ENCODE assay signal across 8 cellular contexts in genomic region chr19:3186377-3186688, GRCh38. TPM values are rescaled to one million over a fixed set of nuclear protein-coding genes. Genes with fewer than 3 reads are reported as not detected.
A peak's percentile ranks its signal among the peaks of the same experiment; 100 is the strongest.
DNase-seq lines count a peak whose midpoint lies in the region; ATAC-seq and TF ChIP-seq lines count a peak whose summit lies in the region.

No MANE protein-coding gene starts in this region.

- H3K4me1 Mint-ChIP-seq in chondrocyte (ENCODE audit: low read depth) (peaks cover 21% of the 10 kb centered on the region), naive B cell (peaks cover 42 to 75% (median 67%) of the 10 kb centered on the region in 3 donors)

- no peaks in the 10 kb centered on the region for H3K27me3 Mint-ChIP-seq in chondrocyte (ENCODE audit: low read depth)
- H3K27me3 Mint-ChIP-seq in naive B cell: no peaks in the 10 kb centered on the region

- TF ChIP-seq CTCF in GM12865 (IDR thresholded peaks at IDR 0.05; ENCODE audit: insufficient read depth, low read depth, low read length, missing control alignments) (no peak), chondrocyte (IDR thresholded peaks at IDR 0.05) (no peak)

- H3K27ac Mint-ChIP-seq in chondrocyte (ENCODE audit: unreplicated experiment): peak overlapping the region; percentile 65
- H3K27ac Mint-ChIP-seq in naive B cell: peak overlapping the region in 4 of 6 donors; percentile 79 to 85 (median 83)

- peak overlapping the region; percentile 93 for H3K4me3 Mint-ChIP-seq in chondrocyte (ENCODE audit: unreplicated experiment)
- peak overlapping the region; percentile 85 to 98 (median 90) for H3K4me3 Mint-ChIP-seq in naive B cell

- ATAC-seq in naive B cell (ENCODE audit: low read depth in 2 of 2) (no peak), HG02759 (IDR thresholded peaks at IDR 0.05; ENCODE audit: unreplicated experiment) (no peak), HG02938 (IDR thresholded peaks at IDR 0.05; ENCODE audit: unreplicated experiment) (no peak)

- peak; percentile 36 for DNase-seq in GM12865 (ENCODE audit: low read depth)
- DNase-seq in Jurkat, Clone E6-1 (ENCODE audit: low read depth, low spot score): no peak
- DNase-seq in chondrocyte (ENCODE audit: low spot score): peak; percentile 81
- no peak for DNase-seq in naive B cell
- DNase-seq in DMS153 (lab: John Stamatoyannopoulos, UW): no peak
- no peak for DNase-seq in GM19238 (ENCODE audit: insufficient read length, low spot score)

- no peaks in the 10 kb centered on the region for H3K36me3 Mint-ChIP-seq in chondrocyte (ENCODE audit: low read depth)
- peaks cover 0 to 9% of the 10 kb centered on the region in 2 donors for H3K36me3 Mint-ChIP-seq in naive B cell

- peak overlapping the region; percentile 84 for H3K4me3 ChIP-seq in GM12865 (ENCODE audit: low read depth, low read length)
- peak overlapping the region; percentile 90 for H3K4me3 ChIP-seq in Jurkat, Clone E6-1 (ENCODE audit: low read length)

- H3K9me3 Mint-ChIP-seq in chondrocyte (ENCODE audit: low read depth): no peaks in the 10 kb centered on the region
- H3K9me3 Mint-ChIP-seq in naive B cell: no peaks in the 10 kb centered on the region

RNA-seq across cellular contexts. Expression of gene NCLN, which starts 0.6 kb away (rescaled TPM):
- polyA plus RNA-seq in Jurkat, Clone E6-1 (2012; ENCODE audit: insufficient read depth, insufficient read length): 65.8 TPM
- 80.7 to 97.1 TPM (median 82.5 TPM) in 3 replicates for total RNA-seq in chondrocyte
- polyA plus RNA-seq in naive B cell (ENCODE audit: low read depth in 6 of 6): 10 to 100 TPM; 17.1 to 47.6 (median 29.2) TPM

RNA-seq across cellular contexts. Expression of gene S1PR4, which starts 7.8 kb away (rescaled TPM):
- polyA plus RNA-seq in Jurkat, Clone E6-1 (2012; ENCODE audit: insufficient read depth, insufficient read length): not detected
- total RNA-seq in chondrocyte: not detected in 3 replicates
- 100 to 1,000 TPM; 307 to 524 (median 405) TPM for polyA plus RNA-seq in naive B cell (ENCODE audit: low read depth in 6 of 6)

RNA-seq across cellular contexts. Expression of gene CELF5, which starts 38.1 kb away (rescaled TPM):
- 4.5 TPM for polyA plus RNA-seq in Jurkat, Clone E6-1 (2012; ENCODE audit: insufficient read depth, insufficient read length)
- total RNA-seq in chondrocyte: 0.22 to 0.31 TPM in 2 of 3 replicates, not detected in the other
- polyA plus RNA-seq in naive B cell (ENCODE audit: low read depth in 6 of 6): not detected

RNA-seq across cellular contexts. Expression of gene GNA15, which starts 50.5 kb away (rescaled TPM):
- 53.0 TPM for polyA plus RNA-seq in Jurkat, Clone E6-1 (2012; ENCODE audit: insufficient read depth, insufficient read length)
- not detected in 3 replicates for total RNA-seq in chondrocyte
- under 1 TPM in 3 of 6 donors, not detected in 3; 0.21 to 0.59 (median 0.53) TPM for polyA plus RNA-seq in naive B cell (ENCODE audit: low read depth in 6 of 6)

Comparison
In these comparisons a context has a peak if more than half of its experiments do, and no peak if none do; other contexts are left out.
1. DNase-seq: peak in GM12865 (single experiment) and chondrocyte (single experiment); none in Jurkat, Clone E6-1 (single experiment), naive B cell (single experiment), DMS153 (single experiment) and GM19238 (single experiment).